In genomic region chr2:101698419-101699190, GRCh38 we compare ENCODE assay signal across 8 cellular contexts. TPM values are rescaled to one million over a fixed set of nuclear protein-coding genes. Genes with fewer than 3 reads are reported as not detected.
A peak's percentile ranks its signal among the peaks of the same experiment; 100 is the strongest.
DNase-seq lines count a peak whose midpoint lies in the region; ATAC-seq, FAIRE-seq and TF ChIP-seq lines count a peak whose summit lies in the region.

No MANE protein-coding gene starts in this region.

- H3K9me3 ChIP-seq in IMR-90 (ENCODE audit: control insufficient read depth, insufficient read depth, low read length) (no peaks in the 10 kb centered on the region), keratinocyte (ENCODE audit: control insufficient read depth, low read depth, low read length) (no peaks in the 10 kb centered on the region), testis (no peaks in the 10 kb centered on the region)

- DNase-seq in D341Med (ENCODE audit: low spot score) (peak; percentile 35), IMR-90 (no peak), keratinocyte (ENCODE audit: low read depth, low spot score) (no peak), testis (peak; percentile 25), OCI-M2 (lab: John Stamatoyannopoulos, UW; ENCODE audit: unreplicated experiment) (no peak), SHP77 treated with DMSO at 0.1 percent for 48 hours (lab: John Stamatoyannopoulos, UW) (no peak)
- DNase-seq in activated naive CD4-positive, alpha-beta T cell treated with anti-CD3 and anti-CD28 coated beads, Interleukin-2, amount 50 U/mL, for 72 hours (ENCODE audit: low spot score in 2 of 2): no peak

- H3K4me3 ChIP-seq in IMR-90 (ENCODE audit: insufficient read depth, low read depth, low read length) (peak overlapping the region; percentile 86), keratinocyte (ENCODE audit: control insufficient read depth in 2 of 3, extremely low read depth in 1 of 3, insufficient read depth in 2 of 3, low read depth in 1 of 3, low read length in 3 of 3) (peak overlapping the region; percentile 53 to 99 (median 95)), testis (peak overlapping the region; percentile 73)

- H3K27me3 ChIP-seq in IMR-90 (ENCODE audit: control insufficient read depth, insufficient read depth, low read length) (no peaks in the 10 kb centered on the region), keratinocyte (ENCODE audit: control insufficient read depth, extremely low read depth, insufficient read depth, low read length) (no peaks in the 10 kb centered on the region), testis (no peaks in the 10 kb centered on the region)

- peak overlapping the region; percentile 81 for H4K91ac ChIP-seq in IMR-90 (ENCODE audit: insufficient read depth, low read depth, low read length)

- peaks cover 0 to 17% of the 10 kb centered on the region in 2 experiments; a peak in 3 of 4 replicates for H3K79me1 ChIP-seq in IMR-90 (ENCODE audit: low read depth in 1 of 2, low read length in 2 of 2)

- H3K4me1 ChIP-seq in IMR-90 (ENCODE audit: control insufficient read depth, insufficient read depth, low read length): peaks cover 8% of the 10 kb centered on the region
- H3K4me1 ChIP-seq in keratinocyte (ENCODE audit: control insufficient read depth, extremely low read depth, insufficient read depth, low read length): peaks cover 15% of the 10 kb centered on the region
- peaks cover 10% of the 10 kb centered on the region for H3K4me1 ChIP-seq in testis

- peak overlapping the region; percentile 100 for H3K23ac ChIP-seq in IMR-90 (ENCODE audit: low read depth, low read length)

- H3K14ac ChIP-seq in IMR-90 (replicated peaks; ENCODE audit: low read depth, low read length): peak overlapping the region; percentile 93

- H2AFZ ChIP-seq in IMR-90 (replicated peaks; ENCODE audit: low read length, poor library complexity) (peak overlapping the region; percentile 79), keratinocyte (ENCODE audit: control insufficient read depth, low read length) (no peak overlapping the region)

- peak overlapping the region; percentile 82 for H3K4ac ChIP-seq in IMR-90 (ENCODE audit: low read depth, low read length)

- H3K36me3 ChIP-seq in IMR-90 (ENCODE audit: control insufficient read depth, insufficient read depth, low read length) (peaks cover 8% of the 10 kb centered on the region), keratinocyte (ENCODE audit: control insufficient read depth in 2 of 2, extremely low read depth in 1 of 2, insufficient read depth in 2 of 2, low read length in 2 of 2) (peaks cover 4 to 9% of the 10 kb centered on the region in 2 experiments), testis (ENCODE audit: low read depth, missing control alignments) (no peaks in the 10 kb centered on the region)

- TF ChIP-seq POLR2A in IMR-90 (IDR thresholded peaks at IDR 0.05; ENCODE audit: low read depth, low read length) (no peak), testis (IDR thresholded peaks at IDR 0.05) (no peak)

- peak overlapping the region; percentile 54; the same call in 1 of the 3 replicates for H2BK15ac ChIP-seq in IMR-90 (ENCODE audit: low read depth, low read length)

- H3K18ac ChIP-seq in IMR-90 (ENCODE audit: low read depth, low read length): peak overlapping the region; percentile 83

- intact Hi-C loops in IMR-90 (cut with micrococcal nuclease): loop anchor here (1.0 to 5.0 kb wide), 4 partner anchors 54 to 279 kb away; no protein-coding TSS in a partner anchor
- intact Hi-C loops in testis (cut with DNase I; ENCODE audit: low total_unique reads): loop anchor here (5.0 kb wide), 1 partner anchor 129 kb away; no protein-coding TSS in a partner anchor

- dilution Hi-C loops in IMR-90 (cut with HindIII; ENCODE audit: low sequenced_read_pairs, unreplicated experiment) (no loop called here), keratinocyte (cut with MboI; ENCODE audit: extremely low pct_ligation_motif_present, low sequenced_read_pairs) (no loop called here)

- 0% methylated on average over 3 of the region's 15 CpGs; no CpG with 5 or more reads in 1 of the 2 experiments for WGBS in IMR-90 (ENCODE audit: extremely low coverage in 2 of 2, insufficient read length in 1 of 2), 2 experiments
- 1 to 3% methylated on average over 15 of the region's 15 CpGs for WGBS in testis, 2 donors

- H4K20me1 ChIP-seq in IMR-90 (ENCODE audit: insufficient read depth, low read length): peaks cover 38% of the 10 kb centered on the region
- H4K20me1 ChIP-seq in keratinocyte (ENCODE audit: control insufficient read depth, extremely low read depth, insufficient read depth, low read length): peaks cover 11% of the 10 kb centered on the region

- peak overlapping the region; percentile 81 for H2BK120ac ChIP-seq in IMR-90 (ENCODE audit: low read depth, low read length)

- no peak overlapping the region for H3K27ac Mint-ChIP-seq in activated naive CD4-positive, alpha-beta T cell treated with anti-CD3 and anti-CD28 coated beads, Interleukin-2, amount 50 U/mL, for 72 hours

- FAIRE-seq in keratinocyte (lab: Jason Lieb, UNC): no peak

- H3K27ac ChIP-seq in IMR-90 (ENCODE audit: insufficient read depth, low read length): peak overlapping the region; percentile 89
- H3K27ac ChIP-seq in keratinocyte (ENCODE audit: control insufficient read depth, insufficient read depth, low read length): peak overlapping the region; percentile 87
- peak overlapping the region; percentile 75 to 90 for H3K27ac ChIP-seq in testis

- H4K8ac ChIP-seq in IMR-90 (ENCODE audit: low read depth in 2 of 2, low read length in 2 of 2): peak overlapping the region; percentile 60 to 82; a peak in 3 of 4 replicates

- peaks cover 22 to 35% of the 10 kb centered on the region in 2 donors for H3K36me3 Mint-ChIP-seq in activated naive CD4-positive, alpha-beta T cell treated with anti-CD3 and anti-CD28 coated beads, Interleukin-2, amount 50 U/mL, for 72 hours

- no TSS peak for BruUV-seq in IMR-90 (replicated peaks; lab: Mats Ljungman, UMichigan)

- H3K9ac ChIP-seq in IMR-90 (ENCODE audit: low read depth, low read length): peak overlapping the region; percentile 76
- H3K9ac ChIP-seq in keratinocyte (ENCODE audit: control insufficient read depth, extremely low read depth, insufficient read depth, low read length): peak overlapping the region; percentile 92

- H3K9me3 Mint-ChIP-seq in activated naive CD4-positive, alpha-beta T cell treated with anti-CD3 and anti-CD28 coated beads, Interleukin-2, amount 50 U/mL, for 72 hours: peaks cover 6 to 20% of the 10 kb centered on the region in 2 donors

- peak overlapping the region; percentile 92 for H3K56ac ChIP-seq in IMR-90 (ENCODE audit: extremely low read depth, insufficient read depth, low read length)

- H2AK5ac ChIP-seq in IMR-90 (ENCODE audit: low read depth, low read length): peak overlapping the region; percentile 97

- CTCF ChIA-PET in IMR-90 (lab: Yijun Ruan, JAX): interaction anchor here (1.1 kb wide), 1 partner anchor 44 kb away, joined by 3 read pairs; no protein-coding TSS in a partner anchor

- POLR2A ChIA-PET in IMR-90 (lab: Charles Lee; ENCODE audit: unreplicated experiment): interaction anchor here (0.5 to 0.7 kb wide), 2 partner anchors 34 to 46 kb away, joined by 5 read pairs; no protein-coding TSS in a partner anchor

- peak; percentile 7; the same call in 1 of the 2 replicates for TF ChIP-seq RAD21 in IMR-90 (IDR thresholded peaks at IDR 0.05; ENCODE audit: low read length)

- in situ Hi-C loops in IMR-90 (cut with MboI; ENCODE audit: low sequenced_read_pairs): loop anchor here (5.0 to 25.0 kb wide), 3 partner anchors 134 to 276 kb away; no protein-coding TSS in a partner anchor

- no peak for TF ChIP-seq CTCF in IMR-90 (conservative IDR thresholded peaks at IDR 0.05; ENCODE audit: low read depth, low read length)
- TF ChIP-seq CTCF in keratinocyte (optimal IDR thresholded peaks at IDR 0.05 in 1 of 3, IDR thresholded peaks at IDR 0.05 in 1 of 3, conservative IDR thresholded peaks at IDR 0.05 in 1 of 3; ENCODE audit: extremely low read depth in 1 of 3, insufficient read depth in 2 of 3, low read length in 3 of 3): no peak
- TF ChIP-seq CTCF in testis (IDR thresholded peaks at IDR 0.05): no peak

- peak overlapping the region; percentile 98 for H2AK9ac ChIP-seq in IMR-90 (replicated peaks; ENCODE audit: low read depth, low read length, poor library complexity)

- H3K9me1 ChIP-seq in IMR-90 (ENCODE audit: insufficient read depth, low read length) (peaks cover 9% of the 10 kb centered on the region), keratinocyte (ENCODE audit: control insufficient read depth, extremely low read depth, insufficient read depth, low read length) (no peaks in the 10 kb centered on the region)

- H2BK5ac ChIP-seq in IMR-90 (ENCODE audit: low read depth, low read length, poor library complexity, severe bottlenecking): peak overlapping the region; percentile 86

- no peak for ATAC-seq in IMR-90 (ENCODE audit: low read depth)
- peak; percentile 15 to 29 for ATAC-seq in activated naive CD4-positive, alpha-beta T cell treated with anti-CD3 and anti-CD28 coated beads, Interleukin-2, amount 50 U/mL, for 72 hours
- ATAC-seq in GM18873 (IDR thresholded peaks at IDR 0.05; ENCODE audit: low FRiP score, unreplicated experiment): no peak

- H3K4me2 ChIP-seq in IMR-90 (ENCODE audit: low read depth, low read length) (peak overlapping the region; percentile 96), keratinocyte (ENCODE audit: control insufficient read depth, extremely low read depth, insufficient read depth, low read depth, low read length) (peak overlapping the region; percentile 92)

- H2BK20ac ChIP-seq in IMR-90 (ENCODE audit: low read depth, low read length): peak overlapping the region; percentile 57

- H3K79me2 ChIP-seq in keratinocyte (ENCODE audit: control insufficient read depth, insufficient read depth, low read length): peaks cover 55% of the 10 kb centered on the region

- peak overlapping the region; percentile 45; the same call in 1 of the 2 replicates for H4K5ac ChIP-seq in IMR-90 (ENCODE audit: low read depth, low read length)

RNA-seq across cellular contexts. Expression of gene MAP4K4, which starts 1.1 kb away (rescaled TPM):
- total RNA-seq in IMR-90 (2012; rRNA removed) (124 and 130 TPM in 2 replicates), testis (100 to 1,000 TPM; 174 to 194 TPM)
- polyA plus RNA-seq in IMR-90 (2012; rRNA removed) (80.8 and 89.4 TPM in 2 replicates), keratinocyte (46.6 to 99.0 TPM (median 84.1 TPM) in 3 replicates), testis (ENCODE audit: insufficient read depth, low read depth, low replicate concordance) (88.2 TPM)
- 39.5 and 39.9 TPM in 2 replicates for polyA plus RNA-seq in IMR-90 (2012; cell fraction: cytosol; rRNA removed)
- polyA plus RNA-seq in IMR-90 (2012; cell fraction: nucleus; rRNA removed; ENCODE audit: low replicate concordance): 90.5 and 219 TPM in 2 replicates
- total RNA-seq in activated naive CD4-positive, alpha-beta T cell treated with anti-CD3 and anti-CD28 coated beads, Interleukin-2, amount 50 U/mL, for 72 hours: 10 to 100 TPM; 82.9 to 94.3 TPM
- 57.9 TPM for polyA plus RNA-seq in keratinocyte (2011; ENCODE audit: low read depth)
- 69.4 and 77.1 TPM in 2 replicates for polyA plus RNA-seq in keratinocyte (2011; cell fraction: cytosol; rRNA removed)
- polyA plus RNA-seq in keratinocyte (2011; cell fraction: nucleus; rRNA removed): 90.2 and 109 TPM in 2 replicates
- polyA plus RNA-seq in keratinocyte (2012; ENCODE audit: low replicate concordance): 45.2 and 134 TPM in 2 replicates
- 79.8 to 148 TPM (median 96.9 TPM) in 3 replicates for polyA minus RNA-seq in keratinocyte
- polyA minus RNA-seq in keratinocyte (2011; cell fraction: cytosol; rRNA and poly(A)+ RNA removed): 46.4 TPM
- 106 and 199 TPM in 2 replicates for polyA minus RNA-seq in keratinocyte (2011; cell fraction: nucleus; rRNA and poly(A)+ RNA removed)

Comparison
In these comparisons a context has a peak if more than half of its experiments do, and no peak if none do; other contexts are left out.
1. DNase-seq: peak in D341Med (single experiment) and testis (single experiment); none in IMR-90 (single experiment), activated naive CD4-positive, alpha-beta T cell treated with anti-CD3 and anti-CD28 coated beads, Interleukin-2, amount 50 U/mL, for 72 hours (0 of 2), keratinocyte (single experiment), OCI-M2 (single experiment) and SHP77 treated with DMSO at 0.1 percent for 48 hours (single experiment).
2. ATAC-seq: peak in activated naive CD4-positive, alpha-beta T cell treated with anti-CD3 and anti-CD28 coated beads, Interleukin-2, amount 50 U/mL, for 72 hours (2 of 2); none in IMR-90 (single experiment) and GM18873 (single experiment).
3. Peak in every context shown above with its lines, with median percentiles within 50 percentile points of each other: H3K27ac ChIP-seq and H3K4me3 ChIP-seq.